11 cellular contexts compared by ENCODE assay signal in genomic region chr16:58236831-58237230, GRCh38. TPM values are rescaled to one million over a fixed set of nuclear protein-coding genes. Genes with fewer than 3 reads are reported as not detected.
DNase-seq lines count a peak whose midpoint lies in the region; ATAC-seq and TF ChIP-seq lines count a peak whose summit lies in the region.
"Had no signal": no experiment of that assay in that cellular context is flagged by ENCODE, and none has a peak within 500 bp of the region (broad histone marks: within the 10 kb centered on the region; RNA-seq: fewer than 3 reads in every experiment).

No MANE protein-coding gene starts in this region.

- peaks cover 8 to 10% of the 10 kb centered on the region in 2 donors for H3K4me1 ChIP-seq in naive thymus-derived CD4-positive, alpha-beta T cell (ENCODE audit: control insufficient read depth in 2 of 2, insufficient read depth in 2 of 2, low read length in 2 of 2)

- peak in 1 of 9 donors; percentile 4 for DNase-seq in naive thymus-derived CD4-positive, alpha-beta T cell
- DNase-seq in SW480 (ENCODE audit: low spot score) = no peak

- peak overlapping the region in 1 of 5 experiments; percentile 32 for H3K27ac Mint-ChIP-seq in brain
- H3K27ac Mint-ChIP-seq in naive thymus-derived CD4-positive, alpha-beta T cell = peak overlapping the region in 2 of 9 donors; percentile 5 to 65

- no peak overlapping the region for H3K27ac ChIP-seq in naive thymus-derived CD4-positive, alpha-beta T cell (ENCODE audit: low read depth, low read length)

- H3K4me3 Mint-ChIP-seq in brain = peak overlapping the region; percentile 88 to 91 (median 89)
- peak overlapping the region; percentile 82 to 93 (median 89) for H3K4me3 Mint-ChIP-seq in naive thymus-derived CD4-positive, alpha-beta T cell

- peaks cover 11% of the 10 kb centered on the region for H3K4me1 Mint-ChIP-seq in brain
- H3K4me1 Mint-ChIP-seq in naive thymus-derived CD4-positive, alpha-beta T cell = peaks cover 0 to 17% (median 13%) of the 10 kb centered on the region in 7 donors

- H3K27me3 Mint-ChIP-seq in brain = peaks cover 21% of the 10 kb centered on the region
- peaks cover 5 to 52% (median 22%) of the 10 kb centered on the region in 5 donors for H3K27me3 Mint-ChIP-seq in naive thymus-derived CD4-positive, alpha-beta T cell

- ATAC-seq in GM18502 (IDR thresholded peaks at IDR 0.05; ENCODE audit: poor library complexity, unreplicated experiment) = peak; percentile 18
- peak; percentile 15 for ATAC-seq in HG03354 (IDR thresholded peaks at IDR 0.05; ENCODE audit: poor library complexity, severe bottlenecking, unreplicated experiment)
- no peak for ATAC-seq in naive thymus-derived CD4-positive, alpha-beta T cell
- no peak for ATAC-seq in GM21528 (IDR thresholded peaks at IDR 0.05; ENCODE audit: low FRiP score, unreplicated experiment)
- no peak for ATAC-seq in HG02973 (IDR thresholded peaks at IDR 0.05; ENCODE audit: unreplicated experiment)

- H3K4me3 ChIP-seq in naive thymus-derived CD4-positive, alpha-beta T cell (ENCODE audit: low read length) = no peak overlapping the region

- H3K36me3 ChIP-seq in naive thymus-derived CD4-positive, alpha-beta T cell (ENCODE audit: control insufficient read depth in 2 of 3, insufficient read depth in 3 of 3, low read length in 3 of 3) = no peaks in the 10 kb centered on the region

- H3K9me3 ChIP-seq in naive thymus-derived CD4-positive, alpha-beta T cell (ENCODE audit: control insufficient read depth in 2 of 3, low read length in 3 of 3) = no peaks in the 10 kb centered on the region

- POLR2A ChIA-PET in naive thymus-derived CD4-positive, alpha-beta T cell (lab: Charles Lee) = no interaction called here

- no peak for TF ChIP-seq CTCF in brain (conservative IDR thresholded peaks at IDR 0.05)

- H3K27me3 ChIP-seq in naive thymus-derived CD4-positive, alpha-beta T cell (ENCODE audit: control insufficient read depth in 2 of 2, insufficient read depth in 2 of 2, low read length in 2 of 2) = no peaks in the 10 kb centered on the region

- H3K9me3 Mint-ChIP-seq in brain = peaks cover 0 to 2% (median 0%) of the 10 kb centered on the region in 5 experiments
- H3K9me3 Mint-ChIP-seq in naive thymus-derived CD4-positive, alpha-beta T cell = no peaks in the 10 kb centered on the region
- H3K9me3 Mint-ChIP-seq: activated naive CD4-positive, alpha-beta T cell treated with anti-CD3 and anti-CD28 coated beads, Interleukin-2, amount 50 U/mL, for 72 hours had no signal

- H3K36me3 Mint-ChIP-seq in brain = no peaks in the 10 kb centered on the region
- no peaks in the 10 kb centered on the region for H3K36me3 Mint-ChIP-seq in naive thymus-derived CD4-positive, alpha-beta T cell
- H3K36me3 Mint-ChIP-seq: activated naive CD4-positive, alpha-beta T cell treated with anti-CD3 and anti-CD28 coated beads, Interleukin-2, amount 50 U/mL, for 72 hours had no signal

- CTCF ChIA-PET in naive thymus-derived CD4-positive, alpha-beta T cell (lab: Charles Lee) = no interaction called here

- intact Hi-C loops in naive thymus-derived CD4-positive, alpha-beta T cell (cut with micrococcal nuclease) = loop anchor here (1.0 to 5.0 kb wide), 9 partner anchors 12 to 502 kb away; partner anchors contain the start of genes CFAP20 (in 2 of the 2), CSNK2A2 (in 2 of the 2), GINS3 (in 1 of the 2) and KATNB1 (in 1 of the 2)

RNA-seq across cellular contexts. Expression of gene CSNK2A2, which starts 38.9 kb away (rescaled TPM):
- 48.8 TPM for polyA plus RNA-seq in brain (ENCODE audit: insufficient read depth, low read depth, low replicate concordance)
- 10 to 100 TPM; 46.5 to 70.0 (median 67.9) TPM for total RNA-seq in naive thymus-derived CD4-positive, alpha-beta T cell
- polyA plus RNA-seq in naive thymus-derived CD4-positive, alpha-beta T cell = 10 to 100 TPM; 11.0 to 12.9 TPM

RNA-seq across cellular contexts. Expression of gene PRSS54, which starts 58.0 kb away (rescaled TPM):
- not detected for polyA plus RNA-seq in brain (ENCODE audit: insufficient read depth, low read depth, low replicate concordance)
- total RNA-seq in naive thymus-derived CD4-positive, alpha-beta T cell = not detected
- polyA plus RNA-seq in naive thymus-derived CD4-positive, alpha-beta T cell = not detected
- total RNA-seq: activated naive CD4-positive, alpha-beta T cell treated with anti-CD3 and anti-CD28 coated beads, Interleukin-2, amount 50 U/mL, for 72 hours; Daoy; kidney epithelial cell; urinary bladder had no signal
- polyA plus RNA-seq: urinary bladder had no signal

Comparison
In these comparisons a context has a peak if more than half of its experiments do, and no peak if none do; other contexts are left out.
1. ATAC-seq: peak in GM18502 (single experiment) and HG03354 (single experiment); none in naive thymus-derived CD4-positive, alpha-beta T cell (single experiment), GM21528 (single experiment) and HG02973 (single experiment).